25 cellular contexts compared by ENCODE assay signal in the genomic region with DNA sequence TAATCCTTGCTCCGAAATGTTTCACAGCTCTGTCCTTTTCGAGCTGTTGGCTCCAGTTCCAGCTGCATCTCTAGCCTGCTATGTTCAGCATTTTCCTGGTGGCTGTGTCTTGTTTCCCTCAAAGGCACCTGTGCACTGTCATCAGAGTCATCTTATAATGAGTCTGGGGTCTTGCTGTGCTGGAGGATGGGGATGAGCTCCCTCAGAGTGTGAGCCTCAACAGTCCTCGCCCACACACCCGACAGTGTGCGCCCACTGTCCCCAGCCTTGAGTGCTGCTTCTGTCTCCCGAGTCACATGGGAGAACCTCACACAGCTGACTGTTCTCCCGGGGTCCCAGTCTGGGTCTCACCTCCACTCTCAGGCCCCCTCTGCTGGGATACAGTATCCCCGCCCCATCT. TPM values are rescaled to one million over a fixed set of nuclear protein-coding genes. Genes with fewer than 3 reads are reported as not detected.
"Had no signal": no experiment of that assay in that cellular context is flagged by ENCODE, and none has a peak within 500 bp of the region (broad histone marks: within the 10 kb centered on the region; RNA-seq: fewer than 3 reads in every experiment).

No MANE protein-coding gene starts in this region.

- H3K9me3 ChIP-seq: heart right ventricle, lower lobe of right lung, mucosa of descending colon, prostate gland, right atrium auricular region, stomach, transverse colon, vagina had no signal

- DNase-seq: activated CD4-positive, alpha-beta T cell treated with anti-CD3 and anti-CD28 coated beads, Interleukin-2, amount 50 U/mL, for 1 hour; activated CD4-positive, CD25-positive, alpha-beta regulatory T cell treated with anti-CD3 and anti-CD28 coated beads, Interleukin-2, amount 50 U/mL, for 72 hours; activated gamma-delta T cell treated with Interleukin-2 at 50 U/mL for 16 hours; activated T-cell treated with anti-CD3 and anti-CD28 coated beads, Interleukin-2, amount 50 U/mL, for 1 hour; cerebellar nuclear complex; cortex of kidney; heart right ventricle; left colon; lower lobe of right lung; mesendoderm; mucosa of descending colon; stimulated activated CD4-positive, alpha-beta T cell treated with anti-CD3 and anti-CD28 coated beads, Interleukin-12 subunit alpha, Interleukin-12 subunit beta, amount 100 ng/mL, for 4 hours; transverse colon had no signal

- H3K27me3 ChIP-seq: right atrium auricular region, stomach, transverse colon, vagina had no signal

- H3K36me3 ChIP-seq: heart right ventricle, lower lobe of right lung, prostate gland, right atrium auricular region, stomach, transverse colon, vagina had no signal

- H3K4me1 ChIP-seq: heart right ventricle, lower lobe of right lung, prostate gland, right atrium auricular region, transverse colon, vagina had no signal

- H3K4me3 ChIP-seq: heart right ventricle, lower lobe of right lung, mucosa of descending colon, prostate gland, right atrium auricular region, stomach, transverse colon, vagina had no signal

- H3K27ac ChIP-seq: epithelial cell of prostate, heart right ventricle, lower lobe of right lung, prostate gland, right atrium auricular region, transverse colon, vagina, VCaP had no signal

- H3K36me3 Mint-ChIP-seq: activated naive CD4-positive, alpha-beta T cell treated with anti-CD3 and anti-CD28 coated beads, Interleukin-2, amount 50 U/mL, for 72 hours had no signal

- ATAC-seq: activated naive CD4-positive, alpha-beta T cell treated with anti-CD3 and anti-CD28 coated beads, Interleukin-2, amount 50 U/mL, for 72 hours; heart right ventricle; left colon; mucosa of descending colon had no signal

RNA-seq across cellular contexts. Expression of a gene that starts 25.4 kb away (rescaled TPM):
- total RNA-seq: activated naive CD4-positive, alpha-beta T cell treated with anti-CD3 and anti-CD28 coated beads, Interleukin-2, amount 50 U/mL, for 72 hours; bronchial epithelial cell; fibroblast of villous mesenchyme; heart right ventricle; left colon; lower lobe of right lung; mucosa of descending colon; osteoblast; prostate gland; right atrium auricular region; T-helper 2 cell treated with Interferon-gamma antibody and Interleukin-4, amounts not matched to agents 100 ng/mL and 5 ng/mL, for 36 hours; temporal lobe; transverse colon; vagina had no signal
